Comparison of ENCODE assay signal across 1 cellular context in the genomic region with DNA sequence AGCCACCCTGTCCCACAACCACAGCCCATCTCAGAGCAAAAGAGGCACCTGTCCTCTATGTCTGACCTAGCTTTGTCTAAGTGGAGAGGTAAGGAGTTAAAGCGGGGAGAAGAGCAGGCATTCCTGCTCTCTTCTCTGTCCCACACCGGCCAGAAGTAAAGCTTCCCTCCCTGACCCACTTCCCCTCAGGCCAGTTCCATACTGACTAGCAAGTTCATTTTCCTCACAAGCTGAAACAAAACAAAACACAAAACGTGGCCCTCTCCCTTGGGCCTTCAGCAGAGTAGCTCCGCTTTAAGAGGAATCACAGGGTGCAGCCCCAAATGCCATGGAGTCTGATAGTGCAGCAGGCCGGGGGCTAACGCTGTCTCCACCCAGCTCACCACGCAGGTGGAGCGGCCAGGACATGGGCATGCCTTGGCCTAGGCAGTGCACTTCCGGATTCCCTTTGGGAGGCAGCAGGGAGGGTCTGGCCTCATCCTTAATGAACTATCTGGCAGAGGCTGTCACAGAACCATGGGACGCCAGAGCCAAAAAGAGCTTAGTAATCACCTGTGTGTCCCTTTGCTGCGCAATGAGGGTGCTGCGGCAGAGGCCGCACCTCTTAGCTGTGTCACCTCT.
TF ChIP-seq lines count a peak whose summit lies in the region.

No MANE protein-coding gene starts in this region.

TF ChIP-seq in GM23338, 12 proteins besides CTCF, POLR2A, EP300 and RAD21 (continued from another document):
- TF ChIP-seq ZNF462 (CRISPR knock-in tag; IDR thresholded peaks at IDR 0.05) (no peak), NANOG (IDR thresholded peaks at IDR 0.05; ENCODE audit: borderline replicate concordance) (no peak)
- TF ChIP-seq, protein P1, sequence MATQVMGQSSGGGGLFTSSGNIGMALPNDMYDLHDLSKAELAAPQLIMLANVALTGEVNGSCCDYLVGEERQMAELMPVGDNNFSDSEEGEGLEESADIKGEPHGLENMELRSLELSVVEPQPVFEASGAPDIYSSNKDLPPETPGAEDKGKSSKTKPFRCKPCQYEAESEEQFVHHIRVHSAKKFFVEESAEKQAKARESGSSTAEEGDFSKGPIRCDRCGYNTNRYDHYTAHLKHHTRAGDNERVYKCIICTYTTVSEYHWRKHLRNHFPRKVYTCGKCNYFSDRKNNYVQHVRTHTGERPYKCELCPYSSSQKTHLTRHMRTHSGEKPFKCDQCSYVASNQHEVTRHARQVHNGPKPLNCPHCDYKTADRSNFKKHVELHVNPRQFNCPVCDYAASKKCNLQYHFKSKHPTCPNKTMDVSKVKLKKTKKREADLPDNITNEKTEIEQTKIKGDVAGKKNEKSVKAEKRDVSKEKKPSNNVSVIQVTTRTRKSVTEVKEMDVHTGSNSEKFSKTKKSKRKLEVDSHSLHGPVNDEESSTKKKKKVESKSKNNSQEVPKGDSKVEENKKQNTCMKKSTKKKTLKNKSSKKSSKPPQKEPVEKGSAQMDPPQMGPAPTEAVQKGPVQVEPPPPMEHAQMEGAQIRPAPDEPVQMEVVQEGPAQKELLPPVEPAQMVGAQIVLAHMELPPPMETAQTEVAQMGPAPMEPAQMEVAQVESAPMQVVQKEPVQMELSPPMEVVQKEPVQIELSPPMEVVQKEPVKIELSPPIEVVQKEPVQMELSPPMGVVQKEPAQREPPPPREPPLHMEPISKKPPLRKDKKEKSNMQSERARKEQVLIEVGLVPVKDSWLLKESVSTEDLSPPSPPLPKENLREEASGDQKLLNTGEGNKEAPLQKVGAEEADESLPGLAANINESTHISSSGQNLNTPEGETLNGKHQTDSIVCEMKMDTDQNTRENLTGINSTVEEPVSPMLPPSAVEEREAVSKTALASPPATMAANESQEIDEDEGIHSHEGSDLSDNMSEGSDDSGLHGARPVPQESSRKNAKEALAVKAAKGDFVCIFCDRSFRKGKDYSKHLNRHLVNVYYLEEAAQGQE (IDR thresholded peaks at IDR 0.05; ENCODE audit: unreplicated experiment): no peak
- TF ChIP-seq, protein P2, sequence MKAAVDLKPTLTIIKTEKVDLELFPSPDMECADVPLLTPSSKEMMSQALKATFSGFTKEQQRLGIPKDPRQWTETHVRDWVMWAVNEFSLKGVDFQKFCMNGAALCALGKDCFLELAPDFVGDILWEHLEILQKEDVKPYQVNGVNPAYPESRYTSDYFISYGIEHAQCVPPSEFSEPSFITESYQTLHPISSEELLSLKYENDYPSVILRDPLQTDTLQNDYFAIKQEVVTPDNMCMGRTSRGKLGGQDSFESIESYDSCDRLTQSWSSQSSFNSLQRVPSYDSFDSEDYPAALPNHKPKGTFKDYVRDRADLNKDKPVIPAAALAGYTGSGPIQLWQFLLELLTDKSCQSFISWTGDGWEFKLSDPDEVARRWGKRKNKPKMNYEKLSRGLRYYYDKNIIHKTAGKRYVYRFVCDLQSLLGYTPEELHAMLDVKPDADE (IDR thresholded peaks at IDR 0.05): no peak
